20 cellular contexts compared by ENCODE assay signal in genomic region chr21:16644690-16645089, GRCh38.
DNase-seq lines count a peak whose midpoint lies in the region; ATAC-seq and TF ChIP-seq lines count a peak whose summit lies in the region.
"Had no signal": no experiment of that assay in that cellular context is flagged by ENCODE, and none has a peak within 500 bp of the region (broad histone marks: within the 10 kb centered on the region; RNA-seq: fewer than 3 reads in every experiment).

No MANE protein-coding gene starts in this region.

- no peaks in the 10 kb centered on the region for H3K36me3 Mint-ChIP-seq in mesothelial cell of epicardium
- H3K36me3 Mint-ChIP-seq: CD4-positive, alpha-beta memory T cell had no signal

- H3K9me3 Mint-ChIP-seq in mesothelial cell of epicardium, result peaks cover 8% of the 10 kb centered on the region
- H3K9me3 Mint-ChIP-seq: H9 had no signal

- H3K27me3 Mint-ChIP-seq in mesothelial cell of epicardium (ENCODE audit: low read depth), result no peaks in the 10 kb centered on the region
- H3K27me3 Mint-ChIP-seq: CD4-positive, alpha-beta memory T cell had no signal

- TF ChIP-seq CTCF in cardiac fibroblast (IDR thresholded peaks at IDR 0.05; ENCODE audit: low read depth, low read length) (no peak), fibroblast of villous mesenchyme (IDR thresholded peaks at IDR 0.05; ENCODE audit: insufficient read depth, low read depth, low read length) (no peak), mesothelial cell of epicardium (IDR thresholded peaks at IDR 0.05; ENCODE audit: unreplicated experiment) (no peak), GM20000 (IDR thresholded peaks at IDR 0.05; ENCODE audit: extremely low read depth, missing control alignments) (no peak)

- peaks cover 7% of the 10 kb centered on the region for H3K4me1 Mint-ChIP-seq in mesothelial cell of epicardium
- H3K4me1 Mint-ChIP-seq: CD4-positive, alpha-beta memory T cell; H9 had no signal

- no peak overlapping the region for H3K4me3 ChIP-seq in cardiac fibroblast (replicated peaks in 1 of 2; ENCODE audit: low read depth in 2 of 2, low read length in 2 of 2)
- no peak overlapping the region for H3K4me3 ChIP-seq in fibroblast of villous mesenchyme (ENCODE audit: low read depth, low read length)
- H3K4me3 ChIP-seq: K562 had no signal

- no peak for ATAC-seq in GM19463 (IDR thresholded peaks at IDR 0.05; ENCODE audit: unreplicated experiment)
- ATAC-seq: K562 had no signal

- H3K4me3 Mint-ChIP-seq in mesothelial cell of epicardium, result no peak overlapping the region
- H3K4me3 Mint-ChIP-seq: CD4-positive, alpha-beta memory T cell; H9 had no signal

- no peak overlapping the region for H3K27ac Mint-ChIP-seq in mesothelial cell of epicardium
- H3K27ac Mint-ChIP-seq: CD4-positive, alpha-beta memory T cell; H9 had no signal

- DNase-seq in AG20443 (ENCODE audit: low spot score) (peak; percentile 16), HS-5 (ENCODE audit: low read depth) (peak; percentile 18), cardiac fibroblast (ENCODE audit: low read depth in 2 of 2) (peak; percentile 27 to 43), fibroblast of villous mesenchyme (ENCODE audit: low read depth) (peak; percentile 27), mesothelial cell of epicardium (ENCODE audit: low spot score in 2 of 2, unreplicated experiment in 2 of 2) (no peak), NCI-H345 (lab: John Stamatoyannopoulos, UW) (no peak), GM20000 (ENCODE audit: low spot score) (no peak)
- DNase-seq: BE2C; CD4-positive, alpha-beta memory T cell; DMS79 treated with DMSO at 0.1 percent for 48 hours; GF-D8; H9; MM.1S; NCI-H1105; NCI-H1930; NCI-H2171 treated with DMSO at 0.1 percent for 48 hours; NCI-H510A; SHP77 treated with DMSO at 0.1 percent for 48 hours had no signal

Comparison
In these comparisons a context has a peak if more than half of its experiments do, and no peak if none do; other contexts are left out.
1. DNase-seq: peak in AG20443 (single experiment), HS-5 (single experiment), cardiac fibroblast (2 of 2) and fibroblast of villous mesenchyme (single experiment); none in mesothelial cell of epicardium (0 of 2), NCI-H345 (single experiment) and GM20000 (single experiment).